Comparison of ENCODE assay signal across 1 cellular context in the genomic region with DNA sequence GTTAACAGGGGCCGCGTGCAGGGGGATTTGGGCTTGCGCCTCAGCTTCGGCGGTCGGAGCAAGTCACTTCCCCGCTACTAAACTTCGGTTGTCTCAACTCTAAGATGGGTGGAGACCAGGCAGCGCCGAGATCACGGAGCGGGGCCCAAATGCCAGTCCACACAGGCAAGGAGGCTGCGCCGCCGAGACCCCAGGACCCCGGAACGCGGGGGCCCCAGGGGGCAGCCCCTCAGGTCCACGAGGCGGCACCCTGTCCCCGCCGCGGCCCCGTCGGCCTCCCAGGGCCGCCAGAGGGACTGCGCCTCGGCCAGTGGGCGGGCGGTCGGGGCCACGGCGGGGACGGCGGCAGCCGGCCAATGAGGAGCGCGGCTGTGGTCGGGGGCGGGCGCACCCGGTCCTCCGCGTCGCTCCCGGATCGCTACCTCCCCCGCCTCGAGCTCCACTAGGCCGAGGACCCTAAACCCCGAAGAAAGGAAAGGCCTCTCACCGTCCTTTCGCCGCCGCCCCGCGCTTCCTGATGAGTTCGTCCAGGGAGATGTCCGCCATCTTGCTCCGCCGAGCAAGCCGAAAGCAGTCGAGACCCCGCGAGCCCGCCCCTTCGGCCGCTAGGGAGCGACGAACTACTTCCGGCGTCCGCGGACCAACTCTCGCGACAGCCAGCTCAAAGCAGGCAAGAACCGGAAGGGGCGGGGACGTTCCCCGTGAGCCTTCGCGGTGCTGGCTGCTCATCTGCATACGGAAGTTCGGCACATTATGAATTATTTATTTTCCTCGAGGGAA.
A peak's percentile ranks its signal among the peaks of the same experiment; 100 is the strongest.
TF ChIP-seq lines count a peak whose summit lies in the region.

A gene with protein sequence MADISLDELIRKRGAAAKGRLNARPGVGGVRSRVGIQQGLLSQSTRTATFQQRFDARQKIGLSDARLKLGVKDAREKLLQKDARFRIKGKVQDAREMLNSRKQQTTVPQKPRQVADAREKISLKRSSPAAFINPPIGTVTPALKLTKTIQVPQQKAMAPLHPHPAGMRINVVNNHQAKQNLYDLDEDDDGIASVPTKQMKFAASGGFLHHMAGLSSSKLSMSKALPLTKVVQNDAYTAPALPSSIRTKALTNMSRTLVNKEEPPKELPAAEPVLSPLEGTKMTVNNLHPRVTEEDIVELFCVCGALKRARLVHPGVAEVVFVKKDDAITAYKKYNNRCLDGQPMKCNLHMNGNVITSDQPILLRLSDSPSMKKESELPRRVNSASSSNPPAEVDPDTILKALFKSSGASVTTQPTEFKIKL (minus strand): TSS at position 572 of the 780 bp plus-strand sequence. CDS start 26 bp downstream, at position 546.

TF ChIP-seq in K562, 482 proteins besides CTCF, POLR2A, EP300 and RAD21 (continued from another document and continues in another):
- TF ChIP-seq, protein P1, sequence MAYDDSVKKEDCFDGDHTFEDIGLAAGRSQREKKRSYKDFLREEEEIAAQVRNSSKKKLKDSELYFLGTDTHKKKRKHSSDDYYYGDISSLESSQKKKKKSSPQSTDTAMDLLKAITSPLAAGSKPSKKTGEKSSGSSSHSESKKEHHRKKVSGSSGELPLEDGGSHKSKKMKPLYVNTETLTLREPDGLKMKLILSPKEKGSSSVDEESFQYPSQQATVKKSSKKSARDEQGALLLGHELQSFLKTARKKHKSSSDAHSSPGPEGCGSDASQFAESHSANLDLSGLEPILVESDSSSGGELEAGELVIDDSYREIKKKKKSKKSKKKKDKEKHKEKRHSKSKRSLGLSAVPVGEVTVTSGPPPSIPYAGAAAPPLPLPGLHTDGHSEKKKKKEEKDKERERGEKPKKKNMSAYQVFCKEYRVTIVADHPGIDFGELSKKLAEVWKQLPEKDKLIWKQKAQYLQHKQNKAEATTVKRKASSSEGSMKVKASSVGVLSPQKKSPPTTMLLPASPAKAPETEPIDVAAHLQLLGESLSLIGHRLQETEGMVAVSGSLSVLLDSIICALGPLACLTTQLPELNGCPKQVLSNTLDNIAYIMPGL (CRISPR knock-in tag; IDR thresholded peaks at IDR 0.05), result no peak
- TF ChIP-seq CAMTA2 (CRISPR knock-in tag; conservative IDR thresholded peaks at IDR 0.05) (no peak), TRIM24 (IDR thresholded peaks at IDR 0.05) (no peak), RBFOX2 (IDR thresholded peaks at IDR 0.05; ENCODE audit: low read depth, low read length) (peak; percentile 86), TAF9B (IDR thresholded peaks at IDR 0.05; ENCODE audit: partially characterized antibody) (no peak), KLF16 (IDR thresholded peaks at IDR 0.05) (no peak), NR2C2 (CRISPR knock-in tag; IDR thresholded peaks at IDR 0.05) (peak; percentile 25; the same call in 1 of the 2 replicates), NR2C2 (tag; IDR thresholded peaks at IDR 0.05) (peak; percentile 97), HDAC6 (IDR thresholded peaks at IDR 0.05; ENCODE audit: low read depth, low read length) (no peak), CBX3 (IDR thresholded peaks at IDR 0.05; ENCODE audit: borderline replicate concordance in 1 of 2, low read length in 2 of 2) (no peak), ELF2 (CRISPR knock-in tag; IDR thresholded peaks at IDR 0.05) (no peak), ZNF212 (CRISPR knock-in tag; IDR thresholded peaks at IDR 0.05) (no peak), LARP7 (IDR thresholded peaks at IDR 0.05) (no peak), TEAD1 (CRISPR knock-in tag; IDR thresholded peaks at IDR 0.05) (no peak), ZNF23 (CRISPR knock-in tag; IDR thresholded peaks at IDR 0.05) (no peak), CXXC5 (CRISPR knock-in tag; IDR thresholded peaks at IDR 0.05) (peak; percentile 71), MAZ (CRISPR knock-in tag; conservative IDR thresholded peaks at IDR 0.05 in 1 of 2, IDR thresholded peaks at IDR 0.05 in 1 of 2) (peak; percentile 19 to 44; a peak in 1 of 4 replicates), RHOXF2B (CRISPR knock-in tag; conservative IDR thresholded peaks at IDR 0.05) (no peak), ZNF274 (IDR thresholded peaks at IDR 0.05; ENCODE audit: borderline replicate concordance, low read depth, low read length) (no peak), MECOM (CRISPR knock-in tag; IDR thresholded peaks at IDR 0.05) (no peak), MTF1 (CRISPR knock-in tag; IDR thresholded peaks at IDR 0.05; ENCODE audit: borderline replicate concordance) (no peak), ZNF77 (CRISPR knock-in tag; IDR thresholded peaks at IDR 0.05) (no peak), XRCC4 (IDR thresholded peaks at IDR 0.05; ENCODE audit: extremely low read depth, insufficient read depth, insufficient read length) (no peak), EGR1 (conservative IDR thresholded peaks at IDR 0.05) (peak; percentile 59)
- TF ChIP-seq, protein P2, sequence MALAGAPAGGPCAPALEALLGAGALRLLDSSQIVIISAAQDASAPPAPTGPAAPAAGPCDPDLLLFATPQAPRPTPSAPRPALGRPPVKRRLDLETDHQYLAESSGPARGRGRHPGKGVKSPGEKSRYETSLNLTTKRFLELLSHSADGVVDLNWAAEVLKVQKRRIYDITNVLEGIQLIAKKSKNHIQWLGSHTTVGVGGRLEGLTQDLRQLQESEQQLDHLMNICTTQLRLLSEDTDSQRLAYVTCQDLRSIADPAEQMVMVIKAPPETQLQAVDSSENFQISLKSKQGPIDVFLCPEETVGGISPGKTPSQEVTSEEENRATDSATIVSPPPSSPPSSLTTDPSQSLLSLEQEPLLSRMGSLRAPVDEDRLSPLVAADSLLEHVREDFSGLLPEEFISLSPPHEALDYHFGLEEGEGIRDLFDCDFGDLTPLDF (CRISPR knock-in tag; IDR thresholded peaks at IDR 0.05), result no peak
- TF ChIP-seq, protein P3, sequence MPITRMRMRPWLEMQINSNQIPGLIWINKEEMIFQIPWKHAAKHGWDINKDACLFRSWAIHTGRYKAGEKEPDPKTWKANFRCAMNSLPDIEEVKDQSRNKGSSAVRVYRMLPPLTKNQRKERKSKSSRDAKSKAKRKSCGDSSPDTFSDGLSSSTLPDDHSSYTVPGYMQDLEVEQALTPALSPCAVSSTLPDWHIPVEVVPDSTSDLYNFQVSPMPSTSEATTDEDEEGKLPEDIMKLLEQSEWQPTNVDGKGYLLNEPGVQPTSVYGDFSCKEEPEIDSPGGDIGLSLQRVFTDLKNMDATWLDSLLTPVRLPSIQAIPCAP (CRISPR knock-in tag; IDR thresholded peaks at IDR 0.05; ENCODE audit: borderline replicate concordance), result no peak
- TF ChIP-seq, protein P4, sequence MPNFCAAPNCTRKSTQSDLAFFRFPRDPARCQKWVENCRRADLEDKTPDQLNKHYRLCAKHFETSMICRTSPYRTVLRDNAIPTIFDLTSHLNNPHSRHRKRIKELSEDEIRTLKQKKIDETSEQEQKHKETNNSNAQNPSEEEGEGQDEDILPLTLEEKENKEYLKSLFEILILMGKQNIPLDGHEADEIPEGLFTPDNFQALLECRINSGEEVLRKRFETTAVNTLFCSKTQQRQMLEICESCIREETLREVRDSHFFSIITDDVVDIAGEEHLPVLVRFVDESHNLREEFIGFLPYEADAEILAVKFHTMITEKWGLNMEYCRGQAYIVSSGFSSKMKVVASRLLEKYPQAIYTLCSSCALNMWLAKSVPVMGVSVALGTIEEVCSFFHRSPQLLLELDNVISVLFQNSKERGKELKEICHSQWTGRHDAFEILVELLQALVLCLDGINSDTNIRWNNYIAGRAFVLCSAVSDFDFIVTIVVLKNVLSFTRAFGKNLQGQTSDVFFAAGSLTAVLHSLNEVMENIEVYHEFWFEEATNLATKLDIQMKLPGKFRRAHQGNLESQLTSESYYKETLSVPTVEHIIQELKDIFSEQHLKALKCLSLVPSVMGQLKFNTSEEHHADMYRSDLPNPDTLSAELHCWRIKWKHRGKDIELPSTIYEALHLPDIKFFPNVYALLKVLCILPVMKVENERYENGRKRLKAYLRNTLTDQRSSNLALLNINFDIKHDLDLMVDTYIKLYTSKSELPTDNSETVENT (CRISPR knock-in tag; IDR thresholded peaks at IDR 0.05), result no peak
- TF ChIP-seq, protein P5, sequence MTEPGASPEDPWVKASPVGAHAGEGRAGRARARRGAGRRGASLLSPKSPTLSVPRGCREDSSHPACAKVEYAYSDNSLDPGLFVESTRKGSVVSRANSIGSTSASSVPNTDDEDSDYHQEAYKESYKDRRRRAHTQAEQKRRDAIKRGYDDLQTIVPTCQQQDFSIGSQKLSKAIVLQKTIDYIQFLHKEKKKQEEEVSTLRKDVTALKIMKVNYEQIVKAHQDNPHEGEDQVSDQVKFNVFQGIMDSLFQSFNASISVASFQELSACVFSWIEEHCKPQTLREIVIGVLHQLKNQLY (CRISPR knock-in tag; conservative IDR thresholded peaks at IDR 0.05), result no peak
- TF ChIP-seq, protein P6, sequence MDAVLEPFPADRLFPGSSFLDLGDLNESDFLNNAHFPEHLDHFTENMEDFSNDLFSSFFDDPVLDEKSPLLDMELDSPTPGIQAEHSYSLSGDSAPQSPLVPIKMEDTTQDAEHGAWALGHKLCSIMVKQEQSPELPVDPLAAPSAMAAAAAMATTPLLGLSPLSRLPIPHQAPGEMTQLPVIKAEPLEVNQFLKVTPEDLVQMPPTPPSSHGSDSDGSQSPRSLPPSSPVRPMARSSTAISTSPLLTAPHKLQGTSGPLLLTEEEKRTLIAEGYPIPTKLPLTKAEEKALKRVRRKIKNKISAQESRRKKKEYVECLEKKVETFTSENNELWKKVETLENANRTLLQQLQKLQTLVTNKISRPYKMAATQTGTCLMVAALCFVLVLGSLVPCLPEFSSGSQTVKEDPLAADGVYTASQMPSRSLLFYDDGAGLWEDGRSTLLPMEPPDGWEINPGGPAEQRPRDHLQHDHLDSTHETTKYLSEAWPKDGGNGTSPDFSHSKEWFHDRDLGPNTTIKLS (IDR thresholded peaks at IDR 0.05; ENCODE audit: borderline replicate concordance, low read depth), result peak; percentile 90
- TF ChIP-seq, protein P7, sequence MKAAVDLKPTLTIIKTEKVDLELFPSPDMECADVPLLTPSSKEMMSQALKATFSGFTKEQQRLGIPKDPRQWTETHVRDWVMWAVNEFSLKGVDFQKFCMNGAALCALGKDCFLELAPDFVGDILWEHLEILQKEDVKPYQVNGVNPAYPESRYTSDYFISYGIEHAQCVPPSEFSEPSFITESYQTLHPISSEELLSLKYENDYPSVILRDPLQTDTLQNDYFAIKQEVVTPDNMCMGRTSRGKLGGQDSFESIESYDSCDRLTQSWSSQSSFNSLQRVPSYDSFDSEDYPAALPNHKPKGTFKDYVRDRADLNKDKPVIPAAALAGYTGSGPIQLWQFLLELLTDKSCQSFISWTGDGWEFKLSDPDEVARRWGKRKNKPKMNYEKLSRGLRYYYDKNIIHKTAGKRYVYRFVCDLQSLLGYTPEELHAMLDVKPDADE (conservative IDR thresholded peaks at IDR 0.05; ENCODE audit: control insufficient read depth, low read depth, low read length), result peak; percentile 34; the same call in 1 of the 2 replicates
- TF ChIP-seq, protein P8, sequence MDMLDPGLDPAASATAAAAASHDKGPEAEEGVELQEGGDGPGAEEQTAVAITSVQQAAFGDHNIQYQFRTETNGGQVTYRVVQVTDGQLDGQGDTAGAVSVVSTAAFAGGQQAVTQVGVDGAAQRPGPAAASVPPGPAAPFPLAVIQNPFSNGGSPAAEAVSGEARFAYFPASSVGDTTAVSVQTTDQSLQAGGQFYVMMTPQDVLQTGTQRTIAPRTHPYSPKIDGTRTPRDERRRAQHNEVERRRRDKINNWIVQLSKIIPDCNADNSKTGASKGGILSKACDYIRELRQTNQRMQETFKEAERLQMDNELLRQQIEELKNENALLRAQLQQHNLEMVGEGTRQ (CRISPR knock-in tag; IDR thresholded peaks at IDR 0.05), result no peak
- TF ChIP-seq, protein P9, sequence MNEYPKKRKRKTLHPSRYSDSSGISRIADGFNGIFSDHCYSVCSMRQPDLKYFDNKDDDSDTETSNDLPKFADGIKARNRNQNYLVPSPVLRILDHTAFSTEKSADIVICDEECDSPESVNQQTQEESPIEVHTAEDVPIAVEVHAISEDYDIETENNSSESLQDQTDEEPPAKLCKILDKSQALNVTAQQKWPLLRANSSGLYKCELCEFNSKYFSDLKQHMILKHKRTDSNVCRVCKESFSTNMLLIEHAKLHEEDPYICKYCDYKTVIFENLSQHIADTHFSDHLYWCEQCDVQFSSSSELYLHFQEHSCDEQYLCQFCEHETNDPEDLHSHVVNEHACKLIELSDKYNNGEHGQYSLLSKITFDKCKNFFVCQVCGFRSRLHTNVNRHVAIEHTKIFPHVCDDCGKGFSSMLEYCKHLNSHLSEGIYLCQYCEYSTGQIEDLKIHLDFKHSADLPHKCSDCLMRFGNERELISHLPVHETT (CRISPR knock-in tag; conservative IDR thresholded peaks at IDR 0.05 in 1 of 2, IDR thresholded peaks at IDR 0.05 in 1 of 2), result 0 out of 4 replicates have a peak, but pooled peaks of 1 of the 2 experiments have one; percentile 52
- TF ChIP-seq, protein P10, sequence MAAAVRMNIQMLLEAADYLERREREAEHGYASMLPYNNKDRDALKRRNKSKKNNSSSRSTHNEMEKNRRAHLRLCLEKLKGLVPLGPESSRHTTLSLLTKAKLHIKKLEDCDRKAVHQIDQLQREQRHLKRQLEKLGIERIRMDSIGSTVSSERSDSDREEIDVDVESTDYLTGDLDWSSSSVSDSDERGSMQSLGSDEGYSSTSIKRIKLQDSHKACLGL (CRISPR knock-in tag; IDR thresholded peaks at IDR 0.05; ENCODE audit: borderline replicate concordance, poor library complexity, severe bottlenecking), result no peak
- TF ChIP-seq, protein P11, sequence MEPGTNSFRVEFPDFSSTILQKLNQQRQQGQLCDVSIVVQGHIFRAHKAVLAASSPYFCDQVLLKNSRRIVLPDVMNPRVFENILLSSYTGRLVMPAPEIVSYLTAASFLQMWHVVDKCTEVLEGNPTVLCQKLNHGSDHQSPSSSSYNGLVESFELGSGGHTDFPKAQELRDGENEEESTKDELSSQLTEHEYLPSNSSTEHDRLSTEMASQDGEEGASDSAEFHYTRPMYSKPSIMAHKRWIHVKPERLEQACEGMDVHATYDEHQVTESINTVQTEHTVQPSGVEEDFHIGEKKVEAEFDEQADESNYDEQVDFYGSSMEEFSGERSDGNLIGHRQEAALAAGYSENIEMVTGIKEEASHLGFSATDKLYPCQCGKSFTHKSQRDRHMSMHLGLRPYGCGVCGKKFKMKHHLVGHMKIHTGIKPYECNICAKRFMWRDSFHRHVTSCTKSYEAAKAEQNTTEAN (CRISPR knock-in tag; IDR thresholded peaks at IDR 0.05), result no peak
- TF ChIP-seq, protein P12, sequence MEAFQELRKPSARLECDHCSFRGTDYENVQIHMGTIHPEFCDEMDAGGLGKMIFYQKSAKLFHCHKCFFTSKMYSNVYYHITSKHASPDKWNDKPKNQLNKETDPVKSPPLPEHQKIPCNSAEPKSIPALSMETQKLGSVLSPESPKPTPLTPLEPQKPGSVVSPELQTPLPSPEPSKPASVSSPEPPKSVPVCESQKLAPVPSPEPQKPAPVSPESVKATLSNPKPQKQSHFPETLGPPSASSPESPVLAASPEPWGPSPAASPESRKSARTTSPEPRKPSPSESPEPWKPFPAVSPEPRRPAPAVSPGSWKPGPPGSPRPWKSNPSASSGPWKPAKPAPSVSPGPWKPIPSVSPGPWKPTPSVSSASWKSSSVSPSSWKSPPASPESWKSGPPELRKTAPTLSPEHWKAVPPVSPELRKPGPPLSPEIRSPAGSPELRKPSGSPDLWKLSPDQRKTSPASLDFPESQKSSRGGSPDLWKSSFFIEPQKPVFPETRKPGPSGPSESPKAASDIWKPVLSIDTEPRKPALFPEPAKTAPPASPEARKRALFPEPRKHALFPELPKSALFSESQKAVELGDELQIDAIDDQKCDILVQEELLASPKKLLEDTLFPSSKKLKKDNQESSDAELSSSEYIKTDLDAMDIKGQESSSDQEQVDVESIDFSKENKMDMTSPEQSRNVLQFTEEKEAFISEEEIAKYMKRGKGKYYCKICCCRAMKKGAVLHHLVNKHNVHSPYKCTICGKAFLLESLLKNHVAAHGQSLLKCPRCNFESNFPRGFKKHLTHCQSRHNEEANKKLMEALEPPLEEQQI (IDR thresholded peaks at IDR 0.05), result no peak
